8 cellular contexts compared by ENCODE assay signal in the genomic region with DNA sequence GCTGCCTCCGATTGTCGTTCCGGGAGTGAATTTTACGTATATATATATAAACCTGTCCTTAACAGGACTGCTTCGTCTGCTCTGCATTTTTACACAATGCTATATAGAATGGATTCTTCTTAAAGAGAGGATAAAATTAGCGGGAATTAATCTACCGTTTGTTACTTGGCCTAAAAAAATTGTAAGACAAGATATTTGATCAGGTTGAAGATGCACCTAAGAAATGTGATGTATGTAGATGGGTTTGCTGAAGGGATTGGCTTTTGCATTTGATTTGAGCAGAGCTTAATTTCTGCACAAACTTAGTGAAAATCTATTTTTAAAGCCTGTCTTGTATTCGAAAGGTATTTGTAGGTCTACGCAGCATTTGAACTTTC. TPM values are rescaled to one million over a fixed set of nuclear protein-coding genes. Genes with fewer than 3 reads are reported as not detected.
DNase-seq lines count a peak whose midpoint lies in the region; ATAC-seq, FAIRE-seq and TF ChIP-seq lines count a peak whose summit lies in the region.

No MANE protein-coding gene starts in this region.

- H3K9me3 ChIP-seq in esophagus (ENCODE audit: control insufficient read depth in 2 of 2, insufficient read depth in 1 of 2, low read depth in 1 of 2, low read length in 1 of 2) (no peaks in the 10 kb centered on the region), parathyroid adenoma (ENCODE audit: control insufficient read depth, low read length) (no peaks in the 10 kb centered on the region)

- no peak for TF ChIP-seq CTCF in parathyroid adenoma (IDR thresholded peaks at IDR 0.05)

- WGBS in esophagus, 2 donors, result 0 to 1% methylated on average over 9 of the region's 9 CpGs

- ATAC-seq in HG03520 (IDR thresholded peaks at IDR 0.05; ENCODE audit: unreplicated experiment) (no peak), GM21423 (IDR thresholded peaks at IDR 0.05; ENCODE audit: unreplicated experiment) (no peak)

- H3K27ac ChIP-seq in esophagus (ENCODE audit: low read depth in 2 of 2, low read length in 1 of 2) (peak overlapping the region; percentile 100), parathyroid adenoma (peak overlapping the region; percentile 97)

- H3K4me3 ChIP-seq in esophagus (ENCODE audit: low read depth in 1 of 2, low read length in 2 of 2), result peak overlapping the region; percentile 80 to 99
- peak overlapping the region; percentile 73 for H3K4me3 ChIP-seq in parathyroid adenoma (ENCODE audit: low read depth, low read length)

- H3K9ac ChIP-seq in parathyroid adenoma, result peak overlapping the region; percentile 51

- H2AFZ ChIP-seq in parathyroid adenoma, result no peak overlapping the region

- H3K27me3 ChIP-seq in esophagus (ENCODE audit: control insufficient read depth in 1 of 2, insufficient read depth in 2 of 2, low read length in 2 of 2), result no peaks in the 10 kb centered on the region
- H3K27me3 ChIP-seq in parathyroid adenoma (ENCODE audit: control insufficient read depth, insufficient read depth, low read length), result no peaks in the 10 kb centered on the region

- peak overlapping the region; percentile 60 for H3K4me2 ChIP-seq in parathyroid adenoma (ENCODE audit: low read length)

- peak; percentile 11 for FAIRE-seq in GM19239 (lab: Jason Lieb, UNC)

- peaks cover 39% of the 10 kb centered on the region for H3K79me2 ChIP-seq in parathyroid adenoma

- H3K4me1 ChIP-seq in esophagus (ENCODE audit: control insufficient read depth in 2 of 2, insufficient read depth in 2 of 2, low read length in 1 of 2), result peaks cover 3% of the 10 kb centered on the region in 2 donors
- H3K4me1 ChIP-seq in parathyroid adenoma, result peaks cover 40% of the 10 kb centered on the region

- no peaks in the 10 kb centered on the region for H3K36me3 ChIP-seq in esophagus (ENCODE audit: control insufficient read depth in 2 of 2, insufficient read depth in 2 of 2, low read length in 1 of 2)
- no peaks in the 10 kb centered on the region for H3K36me3 ChIP-seq in parathyroid adenoma (ENCODE audit: control insufficient read depth, insufficient read depth, low read length)

- no peak for DNase-seq in GM19239 (ENCODE audit: insufficient read length, low spot score)
- DNase-seq in RPMI8226, result peak; percentile 8
- DNase-seq in GM19240 (ENCODE audit: insufficient read length, low spot score), result no peak
- DNase-seq in activated CD8-positive, alpha-beta memory T cell treated with anti-CD3 and anti-CD28 coated beads, Interleukin-2, amount 50 U/mL, for 4 hours, result no peak

RNA-seq across cellular contexts. Expression of gene PPP1CB, which starts 1.0 kb away (rescaled TPM):
- 100 to 1,000 TPM; 104 to 140 TPM for polyA plus RNA-seq in esophagus

RNA-seq across cellular contexts. Expression of gene SPDYA, which starts 58.0 kb away (rescaled TPM):
- polyA plus RNA-seq in esophagus, result under 1 TPM; 0.40 to 0.84 TPM
